In genomic region chr3:115857518-115858136, GRCh38 we compare ENCODE assay signal across 13 cellular contexts.
"Had no signal": no experiment of that assay in that cellular context is flagged by ENCODE, and none has a peak within 500 bp of the region (broad histone marks: within the 10 kb centered on the region; RNA-seq: fewer than 3 reads in every experiment).

No MANE protein-coding gene starts in this region.

- H3K9me3 ChIP-seq: spleen, suprapubic skin had no signal

- H3K4me1 ChIP-seq: spleen, suprapubic skin had no signal

- DNase-seq: activated CD4-positive, alpha-beta memory T cell treated with anti-CD3 and anti-CD28 coated beads for 36 hours; activated CD4-positive, alpha-beta T cell treated with anti-CD3 and anti-CD28 coated beads for 1 hour; activated T-cell treated with anti-CD3 and anti-CD28 coated beads, Interleukin-2, amount 50 U/mL, for 72 hours; effector memory CD8-positive, alpha-beta T cell; foreskin fibroblast; natural killer cell; spleen; stimulated activated CD4-positive, alpha-beta T cell treated with anti-CD3 and anti-CD28 coated beads, Interleukin-1b, Interleukin-23, amount 100 ng/mL, for 48 hours; stimulated activated naive B cell treated with anti-CD40 and anti-IgM and Interleukin-4, amounts not matched to agents 10 μg/mL and 1 μg/mL and 100 μg/mL, for 72 hours; SW 1271 had no signal

- H3K27me3 ChIP-seq: suprapubic skin had no signal

- ATAC-seq: activated T-cell treated with anti-CD3 and anti-CD28 coated beads, Interleukin-2, amount 50 U/mL, for 72 hours; effector memory CD8-positive, alpha-beta T cell; left lobe of liver; natural killer cell; sciatic nerve; stimulated activated naive B cell treated with anti-CD40 and anti-IgM and Interleukin-4, amounts not matched to agents 10 μg/mL and 1 μg/mL and 100 μg/mL, for 72 hours had no signal

- H3K27ac ChIP-seq: spleen, suprapubic skin had no signal

- H3K4me3 ChIP-seq: spleen, suprapubic skin had no signal

- H3K36me3 ChIP-seq: spleen, suprapubic skin had no signal
